In genomic region chr12:27523305-27523641, GRCh38 we compare ENCODE assay signal across 8 cellular contexts. TPM values are rescaled to one million over a fixed set of nuclear protein-coding genes. Genes with fewer than 3 reads are reported as not detected.
A peak's percentile ranks its signal among the peaks of the same experiment; 100 is the strongest.
DNase-seq lines count a peak whose midpoint lies in the region; ATAC-seq, FAIRE-seq and TF ChIP-seq lines count a peak whose summit lies in the region.

No MANE protein-coding gene starts in this region.

- BruUV-seq in endothelial cell of umbilical vein (replicated peaks; lab: Mats Ljungman, UMichigan) = no TSS peak

- peak overlapping the region; percentile 91 for H3K4me3 ChIP-seq in OCI-LY3 (ENCODE audit: low read length)
- H3K4me3 ChIP-seq in endothelial cell of umbilical vein (replicated peaks in 1 of 3; ENCODE audit: insufficient read depth in 1 of 3, low read depth in 1 of 3, low read length in 3 of 3) = peak overlapping the region; percentile 20 to 95 (median 65)

- H3K4me1 Mint-ChIP-seq in progenitor cell of endocrine pancreas (ENCODE audit: low read depth) = peaks cover 27% of the 10 kb centered on the region

- H3K9ac ChIP-seq in OCI-LY3 (ENCODE audit: low read length) (peak overlapping the region; percentile 76), endothelial cell of umbilical vein (replicated peaks; ENCODE audit: extremely low read depth, insufficient read depth, low read length) (peak overlapping the region; percentile 79)

- H3K79me2 ChIP-seq in OCI-LY3 (ENCODE audit: low read length) = no peaks in the 10 kb centered on the region
- peaks cover 38% of the 10 kb centered on the region for H3K79me2 ChIP-seq in endothelial cell of umbilical vein (ENCODE audit: control insufficient read depth, insufficient read depth, low read length)

- no peaks in the 10 kb centered on the region for H3K9me1 ChIP-seq in endothelial cell of umbilical vein (replicated peaks; ENCODE audit: control insufficient read depth, extremely low read depth, insufficient read depth, low read length)

- no peak for FAIRE-seq in endothelial cell of umbilical vein (lab: Jason Lieb, UNC)

- DNase-seq in GM13976 (ENCODE audit: low spot score) (peak; percentile 41), endothelial cell of umbilical vein (ENCODE audit: low read depth, low spot score) (no peak), progenitor cell of endocrine pancreas (ENCODE audit: low spot score, unreplicated experiment) (no peak), KG1 (lab: John Stamatoyannopoulos, UW) (no peak)

- POLR2A ChIA-PET in endothelial cell of umbilical vein (lab: Charles Lee) = interaction anchor here (2.0 to 2.6 kb wide), 2 partner anchors 33 to 62 kb away, joined by 11 to 13 read pairs; no protein-coding TSS in a partner anchor

- TF ChIP-seq POLR2A in endothelial cell of umbilical vein (IDR thresholded peaks at IDR 0.05; ENCODE audit: low read depth, low read length) = no peak

- peak overlapping the region; percentile 99 for H3K27ac Mint-ChIP-seq in progenitor cell of endocrine pancreas

- H4K20me1 ChIP-seq in OCI-LY3 (ENCODE audit: insufficient read depth, low read length) (no peaks in the 10 kb centered on the region), endothelial cell of umbilical vein (replicated peaks; ENCODE audit: control insufficient read depth, extremely low read depth, insufficient read depth, low read length) (no peaks in the 10 kb centered on the region)

- H3K27ac ChIP-seq in OCI-LY3 (ENCODE audit: low read length) (no peak overlapping the region), endothelial cell of umbilical vein (ENCODE audit: insufficient read depth, low read depth, low read length) (peak overlapping the region; percentile 66)

- H2AFZ ChIP-seq in OCI-LY3 (ENCODE audit: low read depth, low read length) (peak overlapping the region; percentile 99), endothelial cell of umbilical vein (ENCODE audit: low read depth, low read length) (peak overlapping the region; percentile 47)

- no peaks in the 10 kb centered on the region for H3K36me3 ChIP-seq in OCI-LY3 (replicated peaks; ENCODE audit: low read depth, low read length)
- H3K36me3 ChIP-seq in endothelial cell of umbilical vein (ENCODE audit: control insufficient read depth in 2 of 2, extremely low read depth in 1 of 2, insufficient read depth in 2 of 2, low read length in 2 of 2) = no peaks in the 10 kb centered on the region

- H3K36me3 Mint-ChIP-seq in progenitor cell of endocrine pancreas (ENCODE audit: insufficient read depth) = no peaks in the 10 kb centered on the region

- H3K9me3 ChIP-seq in OCI-LY3 (ENCODE audit: insufficient read depth, low read length) = no peaks in the 10 kb centered on the region
- no peaks in the 10 kb centered on the region for H3K9me3 ChIP-seq in endothelial cell of umbilical vein (replicated peaks; ENCODE audit: control insufficient read depth, insufficient read depth, low read length)

- H3K4me2 ChIP-seq in OCI-LY3 (ENCODE audit: low read length) (peak overlapping the region; percentile 90), endothelial cell of umbilical vein (ENCODE audit: insufficient read depth, low read length) (peak overlapping the region; percentile 72)

- H3K27me3 Mint-ChIP-seq in progenitor cell of endocrine pancreas = peaks cover 16% of the 10 kb centered on the region

- H3K4me3 Mint-ChIP-seq in progenitor cell of endocrine pancreas (ENCODE audit: low read depth) = peak overlapping the region; percentile 94

- in situ Hi-C loops in GM13976 (cut with MboI; ENCODE audit: low sequenced_read_pairs, unreplicated experiment) = no loop called here

- H3K4me1 ChIP-seq in OCI-LY3 (ENCODE audit: low read length) = peaks cover 6% of the 10 kb centered on the region
- H3K4me1 ChIP-seq in endothelial cell of umbilical vein (ENCODE audit: control insufficient read depth, extremely low read depth, insufficient read depth, low read length) = peaks cover 24% of the 10 kb centered on the region

- peaks cover 47% of the 10 kb centered on the region for H3K27me3 ChIP-seq in OCI-LY3 (ENCODE audit: low read depth, low read length)
- no peaks in the 10 kb centered on the region for H3K27me3 ChIP-seq in endothelial cell of umbilical vein (ENCODE audit: control insufficient read depth in 2 of 2, insufficient read depth in 2 of 2, low read length in 2 of 2)

- peak; percentile 8 for ATAC-seq in GM21786 (IDR thresholded peaks at IDR 0.05; ENCODE audit: unreplicated experiment)
- no peak for ATAC-seq in GM18873 (IDR thresholded peaks at IDR 0.05; ENCODE audit: low FRiP score, unreplicated experiment)
- ATAC-seq in HG02571 (IDR thresholded peaks at IDR 0.05; ENCODE audit: unreplicated experiment) = no peak

- TF ChIP-seq CTCF in GM13976 (IDR thresholded peaks at IDR 0.05; ENCODE audit: borderline replicate concordance, control extremely low read depth, extremely low read depth, insufficient read depth, missing control alignments) (no peak), OCI-LY3 (IDR thresholded peaks at IDR 0.05; ENCODE audit: low read depth, low read length) (no peak), endothelial cell of umbilical vein (IDR thresholded peaks at IDR 0.05; ENCODE audit: extremely low read depth in 1 of 2, insufficient read depth in 1 of 2, low read depth in 1 of 2, low read length in 2 of 2) (no peak), progenitor cell of endocrine pancreas (IDR thresholded peaks at IDR 0.05; ENCODE audit: unreplicated experiment) (no peak)

- intact Hi-C loops in endothelial cell of umbilical vein (cut with micrococcal nuclease) = no loop called here

- CTCF ChIA-PET in endothelial cell of umbilical vein (lab: Charles Lee) = interaction anchor here (0.7 to 3.5 kb wide), 18 partner anchors 10 to 130 kb away, joined by 3 to 53 read pairs (median 5); no protein-coding TSS in a partner anchor

- no peaks in the 10 kb centered on the region for H3K9me3 Mint-ChIP-seq in progenitor cell of endocrine pancreas (ENCODE audit: low read depth)

- dilution Hi-C loops in endothelial cell of umbilical vein (cut with MboI; ENCODE audit: extremely low pct_ligation_motif_present, low sequenced_read_pairs) = no loop called here

TF ChIP-seq in endothelial cell of umbilical vein, 7 proteins besides CTCF, POLR2A, EP300 and RAD21:
- TF ChIP-seq POLR2AphosphoS5 (IDR thresholded peaks at IDR 0.05; ENCODE audit: insufficient read depth, low read depth, low read length) = no peak
- no peak for TF ChIP-seq GATA2 (IDR thresholded peaks at IDR 0.05; ENCODE audit: insufficient read depth, insufficient read length, low read depth, low read length)
- TF ChIP-seq MYC (IDR thresholded peaks at IDR 0.05; ENCODE audit: low read depth, low read length) = no peak
- TF ChIP-seq JUN (IDR thresholded peaks at IDR 0.05; ENCODE audit: borderline replicate concordance, insufficient read depth, insufficient read length, low read depth) = no peak
- TF ChIP-seq EZH2 (IDR thresholded peaks at IDR 0.05; ENCODE audit: borderline replicate concordance, low read depth, low read length, severe bottlenecking) = no peak
- no peak for TF ChIP-seq FOS (IDR thresholded peaks at IDR 0.05; ENCODE audit: borderline replicate concordance, insufficient read depth, low read length)

RNA-seq across cellular contexts. Expression of gene PPFIBP1, which starts 0.7 kb away (rescaled TPM):
- total RNA-seq in endothelial cell of umbilical vein (154 TPM in 2 replicates), progenitor cell of endocrine pancreas (85.4 and 85.7 TPM in 2 replicates)
- 37.2 and 45.5 TPM in 2 replicates for polyA plus RNA-seq in endothelial cell of umbilical vein
- polyA plus RNA-seq in endothelial cell of umbilical vein (2011; cell fraction: cytosol; rRNA removed) = 41.7 and 42.3 TPM in 2 replicates
- polyA plus RNA-seq in endothelial cell of umbilical vein (2011; cell fraction: nucleus; rRNA removed) = 179 and 233 TPM in 2 replicates
- 84.8 and 122 TPM in 2 replicates for polyA plus RNA-seq in endothelial cell of umbilical vein (2012)
- polyA minus RNA-seq in endothelial cell of umbilical vein = 182 and 216 TPM in 2 replicates
- 8.4 TPM for polyA minus RNA-seq in endothelial cell of umbilical vein (2011; cell fraction: cytosol; rRNA and poly(A)+ RNA removed)
- 280 and 362 TPM in 2 replicates for polyA minus RNA-seq in endothelial cell of umbilical vein (2011; cell fraction: nucleus; rRNA and poly(A)+ RNA removed)
